26 cellular contexts compared by ENCODE assay signal in the genomic region with DNA sequence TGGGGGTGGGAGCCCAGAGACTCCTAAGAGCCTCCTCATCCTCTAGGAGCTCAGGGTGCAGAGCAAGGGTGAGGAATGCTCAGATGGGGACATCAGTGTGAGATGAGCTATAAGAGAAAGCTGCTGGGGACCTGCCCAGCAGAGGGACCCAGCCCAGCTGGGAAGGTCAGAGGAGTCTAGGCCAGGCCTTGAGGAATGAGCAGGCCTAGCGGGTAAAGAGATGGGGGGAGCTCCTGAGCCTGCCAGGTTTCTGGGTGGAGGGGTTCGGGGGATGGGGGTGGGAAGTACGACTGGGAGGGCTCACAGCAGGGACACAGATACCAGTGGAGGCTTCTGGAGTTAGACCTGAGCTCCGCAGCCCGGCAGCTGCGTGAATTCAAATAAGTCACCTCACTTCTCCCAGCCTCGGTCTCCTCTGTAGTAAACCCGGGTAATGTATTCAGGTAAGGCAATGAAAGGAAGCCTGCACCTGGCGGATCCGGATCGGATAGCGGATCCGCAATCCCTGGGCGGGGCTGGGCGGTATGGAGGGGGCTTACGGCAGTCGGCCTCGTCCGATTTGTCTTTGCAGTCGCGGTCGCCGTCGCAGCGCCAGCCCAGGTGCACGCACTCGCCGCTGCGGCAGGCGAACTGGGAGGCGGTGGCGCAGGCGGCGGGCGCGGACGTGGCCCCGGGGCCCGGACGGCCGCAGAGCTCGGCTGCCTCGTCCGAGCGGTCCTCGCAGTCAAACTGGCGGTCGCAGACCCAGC.
"Had no signal": no experiment of that assay in that cellular context is flagged by ENCODE, and none has a peak within 500 bp of the region (broad histone marks: within the 10 kb centered on the region; RNA-seq: fewer than 3 reads in every experiment).

No MANE protein-coding gene starts in this region.

- H3K4me1 Mint-ChIP-seq: endodermal cell, nephron had no signal

- H3K27ac ChIP-seq: colonic mucosa, epithelial cell of prostate, gastroesophageal sphincter, heart left ventricle, lower lobe of right lung, neural progenitor cell, psoas muscle, skin epidermis, thyroid gland had no signal

- H3K4me2 ChIP-seq: neural progenitor cell had no signal

- H3K27me3 Mint-ChIP-seq: dendritic cell treated with granulocyte-macrophage colony-stimulating factor and Interleukin-4, amounts not matched to agents 40 ng/mL and 50 ng/mL, for 4 days; stimulated activated naive CD8-positive, alpha-beta T cell treated with anti-CD3 and anti-CD28 coated beads, Interleukin-15, amount 100 ng/mL, for 72 hours had no signal

- FAIRE-seq: islet of Langerhans had no signal

- H3K4me3 ChIP-seq: colonic mucosa, gastroesophageal sphincter, heart left ventricle, lower lobe of right lung, neural progenitor cell, psoas muscle, skin epidermis, thyroid gland had no signal

- H3K27me3 ChIP-seq: colonic mucosa, heart left ventricle, neural progenitor cell, thyroid gland had no signal

- H2AFZ ChIP-seq: neural progenitor cell had no signal

- H3K4me1 ChIP-seq: colonic mucosa, gastroesophageal sphincter, heart left ventricle, lower lobe of right lung, neural progenitor cell, psoas muscle, thyroid gland had no signal

- H3K9me3 ChIP-seq: colonic mucosa, gastroesophageal sphincter, heart left ventricle, lower lobe of right lung, psoas muscle, thyroid gland had no signal

- H3K9ac ChIP-seq: neural progenitor cell had no signal

- H3K27ac Mint-ChIP-seq: dendritic cell treated with granulocyte-macrophage colony-stimulating factor and Interleukin-4, amounts not matched to agents 40 ng/mL and 50 ng/mL, for 4 days; endodermal cell; nephron; neural progenitor cell; stimulated activated naive CD8-positive, alpha-beta T cell treated with anti-CD3 and anti-CD28 coated beads, Interleukin-15, amount 100 ng/mL, for 72 hours had no signal

- H3K4me3 Mint-ChIP-seq: dendritic cell treated with granulocyte-macrophage colony-stimulating factor and Interleukin-4, amounts not matched to agents 40 ng/mL and 50 ng/mL, for 4 days; endodermal cell; nephron; neural progenitor cell; stimulated activated naive CD8-positive, alpha-beta T cell treated with anti-CD3 and anti-CD28 coated beads, Interleukin-15, amount 100 ng/mL, for 72 hours had no signal

- DNase-seq: colonic mucosa; effector CD8-positive, alpha-beta T cell; endodermal cell; foreskin fibroblast; hippocampal formation; kidney glomerular epithelial cell; left colon; left ventricle myocardium superior; lower lobe of right lung; psoas muscle; right cardiac atrium; stimulated activated CD4-positive, alpha-beta T cell treated with anti-CD3 and anti-CD28 coated beads, Interleukin-15, amount 100 ng/mL, for 24 hours; stimulated activated CD4-positive, alpha-beta T cell treated with anti-CD3 and anti-CD28 coated beads, Interleukin-4, amount 100 ng/mL, for 1 hour; stimulated activated CD8-positive, alpha-beta memory T cell treated with anti-CD3 and anti-CD28 coated beads, Interleukin-4, amount 100 ng/mL, for 48 hours; stimulated activated naive CD4-positive, alpha-beta T cell; stimulated activated naive CD8-positive, alpha-beta T cell treated with anti-CD3 and anti-CD28 coated beads, Interleukin-15, amount 100 ng/mL, for 72 hours; thyroid gland had no signal

- ATAC-seq: esophagus mucosa, gastroesophageal sphincter, heart left ventricle, left colon, left ventricle myocardium superior, lower lobe of right lung, psoas muscle, right cardiac atrium had no signal

- H3K9me3 Mint-ChIP-seq: dendritic cell treated with granulocyte-macrophage colony-stimulating factor and Interleukin-4, amounts not matched to agents 40 ng/mL and 50 ng/mL, for 4 days; endodermal cell; nephron; neural progenitor cell; stimulated activated naive CD8-positive, alpha-beta T cell treated with anti-CD3 and anti-CD28 coated beads, Interleukin-15, amount 100 ng/mL, for 72 hours had no signal

- H3K36me3 ChIP-seq: colonic mucosa, gastroesophageal sphincter, lower lobe of right lung, neural progenitor cell had no signal
